In genomic region chr20:61812771-61813485, GRCh38 we compare ENCODE assay signal across 27 cellular contexts.
DNase-seq lines count a peak whose midpoint lies in the region; ATAC-seq, FAIRE-seq and TF ChIP-seq lines count a peak whose summit lies in the region.
"Had no signal": no experiment of that assay in that cellular context is flagged by ENCODE, and none has a peak within 500 bp of the region (broad histone marks: within the 10 kb centered on the region; RNA-seq: fewer than 3 reads in every experiment).

No MANE protein-coding gene starts in this region.

- no peak for FAIRE-seq in HepG2 (lab: Jason Lieb, UNC)
- FAIRE-seq in bronchial epithelial cell (lab: Jason Lieb, UNC): no peak
- FAIRE-seq in keratinocyte (lab: Jason Lieb, UNC): peak; percentile 86
- FAIRE-seq: A549, G401.6, K562 had no signal

- H3K9ac ChIP-seq in HepG2 (ENCODE audit: insufficient read depth, low read depth, low read length) (no peak overlapping the region), keratinocyte (ENCODE audit: control insufficient read depth, extremely low read depth, insufficient read depth, low read length) (peak overlapping the region; percentile 8)

- TF ChIP-seq RAD21 in HepG2 (CRISPR knock-in tag; IDR thresholded peaks at IDR 0.05): no peak

- CTCF ChIA-PET in HepG2 (lab: Yijun Ruan, JAX; ENCODE audit: low intra/inter-chr PET ratio, low total read pairs): no interaction called here

- intact Hi-C loops in right lobe of liver (cut with DNase I): no loop called here
- intact Hi-C loops in HepG2 (cut with micrococcal nuclease; ENCODE audit: unreplicated experiment): no loop called here
- intact Hi-C loops in spleen (cut with DNase I; ENCODE audit: low total_unique reads): no loop called here

- ATAC-seq in right lobe of liver (no peak), HepG2 (no peak), HG03045 (IDR thresholded peaks at IDR 0.05; ENCODE audit: unreplicated experiment) (no peak)
- ATAC-seq in activated naive CD4-positive, alpha-beta T cell treated with anti-CD3 and anti-CD28 coated beads, Interleukin-2, amount 50 U/mL, for 72 hours: no peak
- ATAC-seq: A549; CD8-positive, alpha-beta T cell; HCT116; K562 had no signal

- H3K27ac ChIP-seq in right lobe of liver: no peak overlapping the region
- no peak overlapping the region for H3K27ac ChIP-seq in HepG2 (ENCODE audit: extremely low read length, insufficient read depth, low read length)
- no peak overlapping the region for H3K27ac ChIP-seq in keratinocyte (ENCODE audit: control insufficient read depth, insufficient read depth, low read length)
- no peak overlapping the region for H3K27ac ChIP-seq in spleen
- H3K27ac ChIP-seq: A549, C4-2B, PC-9, SK-N-MC had no signal

- peaks cover 3% of the 10 kb centered on the region; the same call in 1 of the 2 replicates for H4K20me1 ChIP-seq in HepG2 (ENCODE audit: insufficient read depth, low read length)
- peaks cover 9% of the 10 kb centered on the region for H4K20me1 ChIP-seq in keratinocyte (ENCODE audit: control insufficient read depth, extremely low read depth, insufficient read depth, low read length)

- H3K27me3 ChIP-seq in right lobe of liver (no peaks in the 10 kb centered on the region), HepG2 (ENCODE audit: control insufficient read depth in 1 of 2, insufficient read depth in 2 of 2, low read length in 2 of 2) (peaks cover 48 to 97% of the 10 kb centered on the region in 2 experiments), bronchial epithelial cell (ENCODE audit: control insufficient read depth, insufficient read depth, low read length) (no peaks in the 10 kb centered on the region), keratinocyte (ENCODE audit: control insufficient read depth, extremely low read depth, insufficient read depth, low read length) (peaks cover 26% of the 10 kb centered on the region), spleen (replicated peaks in 1 of 7) (peaks cover 0 to 3% (median 0%) of the 10 kb centered on the region in 7 donors)
- H3K27me3 ChIP-seq: MG63 had no signal

- H3K36me3 ChIP-seq in right lobe of liver (no peaks in the 10 kb centered on the region), HepG2 (replicated peaks in 1 of 2; ENCODE audit: control insufficient read depth in 1 of 2, insufficient read depth in 2 of 2, low read length in 2 of 2) (no peaks in the 10 kb centered on the region), bronchial epithelial cell (ENCODE audit: control insufficient read depth, insufficient read depth, low read length) (no peaks in the 10 kb centered on the region), keratinocyte (ENCODE audit: control insufficient read depth in 2 of 2, extremely low read depth in 1 of 2, insufficient read depth in 2 of 2, low read length in 2 of 2) (no peaks in the 10 kb centered on the region), spleen (no peaks in the 10 kb centered on the region)
- H3K36me3 ChIP-seq: MG63 had no signal

- peak in 2 of 3 donors; percentile 8 to 26 for DNase-seq in right lobe of liver
- no peak for DNase-seq in HepG2 (ENCODE audit: low spot score)
- DNase-seq in bronchial epithelial cell (ENCODE audit: low read depth): peak; percentile 52
- DNase-seq in keratinocyte (ENCODE audit: low read depth, low spot score): peak; percentile 49
- DNase-seq in spleen: peak; percentile 20
- DNase-seq in NCI-H146 (lab: John Stamatoyannopoulos, UW): no peak
- no peak for DNase-seq in activated naive CD4-positive, alpha-beta T cell treated with anti-CD3 and anti-CD28 coated beads, Interleukin-2, amount 50 U/mL, for 72 hours (ENCODE audit: low spot score in 2 of 2)
- DNase-seq: AML-193; Caco-2; CD8-positive, alpha-beta T cell; GOT3; MG63; NCI-H1105 treated with DMSO at 0.1 percent for 48 hours; NCI-H2029; NCI-H446; NCI-H524 treated with DMSO at 0.1 percent for 48 hours; NCI-H82; NK-92 treated with Interleukin-12 subunit alpha and Interleukin-12 subunit beta, amount 100 ng/mL, for 24 hours; PC-9; SIG-M5 had no signal

- H3K4me1 ChIP-seq in right lobe of liver (no peaks in the 10 kb centered on the region), HepG2 (ENCODE audit: insufficient read depth, low read length) (no peaks in the 10 kb centered on the region), keratinocyte (ENCODE audit: control insufficient read depth, extremely low read depth, insufficient read depth, low read length) (peaks cover 13% of the 10 kb centered on the region), spleen (no peaks in the 10 kb centered on the region)
- H3K4me1 ChIP-seq: A549, Caco-2 had no signal

- dilution Hi-C loops in keratinocyte (cut with MboI; ENCODE audit: extremely low pct_ligation_motif_present, low sequenced_read_pairs): no loop called here

- H3K9me3 Mint-ChIP-seq in activated naive CD4-positive, alpha-beta T cell treated with anti-CD3 and anti-CD28 coated beads, Interleukin-2, amount 50 U/mL, for 72 hours: no peaks in the 10 kb centered on the region
- H3K9me3 Mint-ChIP-seq: CD8-positive, alpha-beta T cell had no signal

- WGBS in right lobe of liver (ENCODE audit: insufficient coverage, low coverage, low lambda C conversion rate, missing lambda C conversion rate): 45% methylated on average over 6 of the region's 15 CpGs
- WGBS in HepG2 (ENCODE audit: low lambda C conversion rate): 6% methylated on average over 10 of the region's 15 CpGs
- WGBS in spleen, 5 donors: 79 to 85% (median 81%) methylated on average over 15 of the region's 15 CpGs

- H3K9me3 ChIP-seq in right lobe of liver (no peaks in the 10 kb centered on the region), HepG2 (ENCODE audit: low read length) (no peaks in the 10 kb centered on the region), keratinocyte (ENCODE audit: control insufficient read depth, low read depth, low read length) (no peaks in the 10 kb centered on the region), spleen (no peaks in the 10 kb centered on the region)
- H3K9me3 ChIP-seq: A549, Caco-2, MG63 had no signal

- TF ChIP-seq EP300 in HepG2 (IDR thresholded peaks at IDR 0.05; ENCODE audit: low read depth in 2 of 2, low read length in 2 of 2): no peak
- no peak for TF ChIP-seq EP300 in HepG2 (CRISPR knock-in tag; IDR thresholded peaks at IDR 0.05; ENCODE audit: borderline replicate concordance)

- H3K27ac Mint-ChIP-seq in activated naive CD4-positive, alpha-beta T cell treated with anti-CD3 and anti-CD28 coated beads, Interleukin-2, amount 50 U/mL, for 72 hours: no peak overlapping the region
- H3K27ac Mint-ChIP-seq: CD8-positive, alpha-beta T cell had no signal

- H3K4me3 ChIP-seq in right lobe of liver: no peak overlapping the region
- H3K4me3 ChIP-seq in HepG2 (replicated peaks in 1 of 3; ENCODE audit: insufficient read depth in 1 of 3, low read depth in 2 of 3, low read length in 3 of 3): no peak overlapping the region
- H3K4me3 ChIP-seq in bronchial epithelial cell (ENCODE audit: low read depth, low read length): no peak overlapping the region
- peak overlapping the region in 1 of 3 experiments; percentile 39 for H3K4me3 ChIP-seq in keratinocyte (ENCODE audit: control insufficient read depth in 2 of 3, extremely low read depth in 1 of 3, insufficient read depth in 2 of 3, low read depth in 1 of 3, low read length in 3 of 3)
- no peak overlapping the region for H3K4me3 ChIP-seq in spleen
- H3K4me3 ChIP-seq: A549, K562, MG63, PC-9, SK-N-MC had no signal

- in situ Hi-C loops in HepG2 (cut with HindIII; ENCODE audit: extremely low pct_ligation_motif_present, low pct_unique_long_range_greater_than_20kb): no loop called here

- H3K4me2 ChIP-seq in HepG2 (ENCODE audit: low read depth, low read length): no peak overlapping the region
- H3K4me2 ChIP-seq in keratinocyte (ENCODE audit: control insufficient read depth, extremely low read depth, insufficient read depth, low read depth, low read length): peak overlapping the region; percentile 53
- H3K4me2 ChIP-seq: A549, PC-9 had no signal

- H2AFZ ChIP-seq in HepG2 (ENCODE audit: low read length): no peak overlapping the region
- no peak overlapping the region for H2AFZ ChIP-seq in keratinocyte (ENCODE audit: control insufficient read depth, low read length)
- H2AFZ ChIP-seq: PC-9 had no signal

- POLR2A ChIA-PET in HepG2 (lab: Yijun Ruan, JAX): no interaction called here

- no peaks in the 10 kb centered on the region for H3K36me3 Mint-ChIP-seq in activated naive CD4-positive, alpha-beta T cell treated with anti-CD3 and anti-CD28 coated beads, Interleukin-2, amount 50 U/mL, for 72 hours
- H3K36me3 Mint-ChIP-seq: CD8-positive, alpha-beta T cell had no signal

- BruUV-seq in HepG2 (replicated peaks; lab: Mats Ljungman, UMichigan): no TSS peak

- H3K79me2 ChIP-seq in HepG2 (ENCODE audit: insufficient read depth, low read length) (no peaks in the 10 kb centered on the region), keratinocyte (ENCODE audit: control insufficient read depth, insufficient read depth, low read length) (no peaks in the 10 kb centered on the region)

- TF ChIP-seq POLR2A in right lobe of liver (IDR thresholded peaks at IDR 0.05) (no peak), HepG2 (IDR thresholded peaks at IDR 0.05; ENCODE audit: insufficient read depth in 1 of 2, low read depth in 2 of 2, low read length in 2 of 2) (no peak), spleen (IDR thresholded peaks at IDR 0.05) (no peak)

- TF ChIP-seq CTCF in right lobe of liver (IDR thresholded peaks at IDR 0.05) (no peak), HepG2 (CRISPR knock-in tag; IDR thresholded peaks at IDR 0.05) (no peak), bronchial epithelial cell (IDR thresholded peaks at IDR 0.05; ENCODE audit: insufficient read depth, low read length, severe bottlenecking) (no peak), keratinocyte (optimal IDR thresholded peaks at IDR 0.05 in 1 of 3, IDR thresholded peaks at IDR 0.05 in 1 of 3, conservative IDR thresholded peaks at IDR 0.05 in 1 of 3; ENCODE audit: extremely low read depth in 1 of 3, insufficient read depth in 2 of 3, low read length in 3 of 3) (no peak), spleen (IDR thresholded peaks at IDR 0.05 in 8 of 11, conservative IDR thresholded peaks at IDR 0.05 in 3 of 11) (no peak)

- H3K9me1 ChIP-seq in keratinocyte (ENCODE audit: control insufficient read depth, extremely low read depth, insufficient read depth, low read length): peaks cover 2% of the 10 kb centered on the region

TF ChIP-seq in HepG2, 621 proteins besides CTCF, POLR2A, EP300 and RAD21 (continues in another document):
- TF ChIP-seq NCOR1 (IDR thresholded peaks at IDR 0.05; ENCODE audit: borderline replicate concordance, low read length) (no peak), ZBTB25 (CRISPR knock-in tag; IDR thresholded peaks at IDR 0.05) (no peak)

Comparison
In these comparisons a context has a peak if more than half of its experiments do, and no peak if none do; other contexts are left out.
1. DNase-seq: peak in right lobe of liver (2 of 3), bronchial epithelial cell (single experiment), keratinocyte (single experiment) and spleen (single experiment); none in HepG2 (single experiment), NCI-H146 (single experiment) and activated naive CD4-positive, alpha-beta T cell treated with anti-CD3 and anti-CD28 coated beads, Interleukin-2, amount 50 U/mL, for 72 hours (0 of 2).